ENCODE assay signal across 17 cellular contexts in the genomic region with DNA sequence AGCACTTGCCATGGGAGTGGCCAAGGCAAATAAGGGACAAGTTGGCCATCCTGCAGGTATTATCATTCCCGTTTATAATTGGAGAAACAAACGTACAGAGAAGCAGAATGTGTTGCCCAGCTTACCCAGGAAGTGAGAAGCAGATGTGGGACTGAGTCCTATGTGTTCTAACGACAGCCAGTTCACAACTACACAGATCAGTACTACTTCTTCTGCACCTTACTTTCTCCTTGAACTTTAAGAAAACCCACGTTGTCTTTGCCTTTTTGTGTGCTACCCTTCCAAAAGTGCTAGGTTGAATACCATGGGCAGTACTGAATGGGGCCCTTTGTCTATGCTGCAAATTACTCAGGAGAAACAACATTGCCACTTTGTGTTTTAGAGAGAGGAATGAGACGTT.
DNase-seq lines count a peak whose midpoint lies in the region; ATAC-seq, FAIRE-seq and TF ChIP-seq lines count a peak whose summit lies in the region.
"Had no signal": no experiment of that assay in that cellular context is flagged by ENCODE, and none has a peak within 500 bp of the region (broad histone marks: within the 10 kb centered on the region; RNA-seq: fewer than 3 reads in every experiment).

No MANE protein-coding gene starts in this region.

- no peak overlapping the region for H2AFZ ChIP-seq in endothelial cell of umbilical vein (ENCODE audit: low read depth, low read length)

- no TSS peak for BruUV-seq in endothelial cell of umbilical vein (replicated peaks; lab: Mats Ljungman, UMichigan)

- intact Hi-C loops in endothelial cell of umbilical vein (cut with micrococcal nuclease): no loop called here
- intact Hi-C loops in lower lobe of right lung (cut with DNase I): no loop called here

- ATAC-seq in lower lobe of right lung: no peak

- peak overlapping the region; percentile 84 for H3K9ac ChIP-seq in endothelial cell of umbilical vein (replicated peaks; ENCODE audit: extremely low read depth, insufficient read depth, low read length)

- H3K27me3 ChIP-seq in SJSA1 (replicated peaks): no peaks in the 10 kb centered on the region
- no peaks in the 10 kb centered on the region for H3K27me3 ChIP-seq in endothelial cell of umbilical vein (ENCODE audit: control insufficient read depth in 2 of 2, insufficient read depth in 2 of 2, low read length in 2 of 2)
- no peaks in the 10 kb centered on the region for H3K27me3 ChIP-seq in lower lobe of right lung (ENCODE audit: low read depth)
- H3K27me3 ChIP-seq: ovary had no signal

- H3K36me3 ChIP-seq in SJSA1 (peaks cover 19% of the 10 kb centered on the region; the same call in 1 of the 2 replicates), endothelial cell of umbilical vein (ENCODE audit: control insufficient read depth in 2 of 2, extremely low read depth in 1 of 2, insufficient read depth in 2 of 2, low read length in 2 of 2) (no peaks in the 10 kb centered on the region), lower lobe of right lung (no peaks in the 10 kb centered on the region)
- H3K36me3 ChIP-seq: ovary had no signal

- peak overlapping the region; percentile 95 for H3K27ac Mint-ChIP-seq in osteocyte (ENCODE audit: unreplicated experiment)
- H3K27ac Mint-ChIP-seq: activated CD4-positive, alpha-beta memory T cell treated with anti-CD3 and anti-CD28 coated beads for 36 hours; activated T-helper 2 cell treated with anti-CD3 and anti-CD28 coated beads, Interferon-gamma antibody, Interleukin-2, Interleukin-4, amounts not matched to agents 10 μg/mL and 5 μg/mL and 100 μg/mL, durations not matched to agents 14 hours and 24 hours and 36 hours; memory B cell had no signal

- FAIRE-seq in endothelial cell of umbilical vein (lab: Jason Lieb, UNC): peak; percentile 64

- peak overlapping the region; percentile 79 for H3K27ac ChIP-seq in SJSA1
- peak overlapping the region; percentile 86 for H3K27ac ChIP-seq in endothelial cell of umbilical vein (ENCODE audit: insufficient read depth, low read depth, low read length)
- H3K27ac ChIP-seq in lower lobe of right lung: no peak overlapping the region
- H3K27ac ChIP-seq: ovary had no signal

- no peaks in the 10 kb centered on the region for H4K20me1 ChIP-seq in endothelial cell of umbilical vein (replicated peaks; ENCODE audit: control insufficient read depth, extremely low read depth, insufficient read depth, low read length)

- no peaks in the 10 kb centered on the region for H3K27me3 Mint-ChIP-seq in osteocyte (ENCODE audit: unreplicated experiment)
- H3K27me3 Mint-ChIP-seq: memory B cell had no signal

- POLR2A ChIA-PET in endothelial cell of umbilical vein (lab: Charles Lee): no interaction called here

- no peaks in the 10 kb centered on the region for H3K9me3 ChIP-seq in SJSA1 (replicated peaks)
- H3K9me3 ChIP-seq in endothelial cell of umbilical vein (replicated peaks; ENCODE audit: control insufficient read depth, insufficient read depth, low read length): no peaks in the 10 kb centered on the region
- H3K9me3 ChIP-seq in lower lobe of right lung: no peaks in the 10 kb centered on the region
- H3K9me3 ChIP-seq: ovary had no signal

- no peaks in the 10 kb centered on the region for H3K9me3 Mint-ChIP-seq in osteocyte (ENCODE audit: unreplicated experiment)
- H3K9me3 Mint-ChIP-seq: activated CD4-positive, alpha-beta memory T cell treated with anti-CD3 and anti-CD28 coated beads for 36 hours; activated T-helper 2 cell treated with anti-CD3 and anti-CD28 coated beads, Interferon-gamma antibody, Interleukin-2, Interleukin-4, amounts not matched to agents 10 μg/mL and 5 μg/mL and 100 μg/mL, durations not matched to agents 14 hours and 24 hours and 36 hours had no signal

- H3K79me2 ChIP-seq in endothelial cell of umbilical vein (ENCODE audit: control insufficient read depth, insufficient read depth, low read length): peaks cover 64% of the 10 kb centered on the region

- H3K4me1 Mint-ChIP-seq in osteocyte (ENCODE audit: unreplicated experiment): peaks cover 84% of the 10 kb centered on the region
- H3K4me1 Mint-ChIP-seq: memory B cell had no signal

- H3K4me1 ChIP-seq in SJSA1 (replicated peaks): peaks cover 67% of the 10 kb centered on the region
- peaks cover 74% of the 10 kb centered on the region for H3K4me1 ChIP-seq in endothelial cell of umbilical vein (ENCODE audit: control insufficient read depth, extremely low read depth, insufficient read depth, low read length)
- peaks cover 4% of the 10 kb centered on the region for H3K4me1 ChIP-seq in lower lobe of right lung

- no peak for TF ChIP-seq CTCF in endothelial cell of umbilical vein (IDR thresholded peaks at IDR 0.05; ENCODE audit: extremely low read depth in 1 of 2, insufficient read depth in 1 of 2, low read depth in 1 of 2, low read length in 2 of 2)
- TF ChIP-seq CTCF in osteocyte (IDR thresholded peaks at IDR 0.05): no peak
- TF ChIP-seq CTCF in lower lobe of right lung (IDR thresholded peaks at IDR 0.05): no peak

- H3K4me3 ChIP-seq in SJSA1 (peak overlapping the region; percentile 36), endothelial cell of umbilical vein (replicated peaks in 1 of 3; ENCODE audit: insufficient read depth in 1 of 3, low read depth in 1 of 3, low read length in 3 of 3) (peak overlapping the region; percentile 29 to 100 (median 99)), lower lobe of right lung (no peak overlapping the region)
- H3K4me3 ChIP-seq: ovary had no signal

- H3K9me1 ChIP-seq in endothelial cell of umbilical vein (replicated peaks; ENCODE audit: control insufficient read depth, extremely low read depth, insufficient read depth, low read length): no peaks in the 10 kb centered on the region

- peak; percentile 65 for TF ChIP-seq POLR2A in endothelial cell of umbilical vein (IDR thresholded peaks at IDR 0.05; ENCODE audit: low read depth, low read length)

- dilution Hi-C loops in endothelial cell of umbilical vein (cut with MboI; ENCODE audit: extremely low pct_ligation_motif_present, low sequenced_read_pairs): no loop called here

- CTCF ChIA-PET in endothelial cell of umbilical vein (lab: Charles Lee): interaction anchor here (1.5 to 2.9 kb wide), 4 partner anchors 9 to 24 kb away, joined by 5 to 22 read pairs (median 12); no protein-coding TSS in a partner anchor

- H3K4me2 ChIP-seq in endothelial cell of umbilical vein (ENCODE audit: insufficient read depth, low read length): peak overlapping the region; percentile 99

- H3K4me3 Mint-ChIP-seq in osteocyte (ENCODE audit: unreplicated experiment): peak overlapping the region; percentile 79
- H3K4me3 Mint-ChIP-seq: activated CD4-positive, alpha-beta memory T cell treated with anti-CD3 and anti-CD28 coated beads for 36 hours; memory B cell had no signal

- no peaks in the 10 kb centered on the region for H3K36me3 Mint-ChIP-seq in osteocyte (ENCODE audit: unreplicated experiment)
- H3K36me3 Mint-ChIP-seq: activated CD4-positive, alpha-beta memory T cell treated with anti-CD3 and anti-CD28 coated beads for 36 hours; memory B cell had no signal

- peak; percentile 52 for DNase-seq in COLO829 (ENCODE audit: low spot score)
- DNase-seq in SJSA1 (ENCODE audit: low read depth in 1 of 2, low spot score in 2 of 2): no peak
- peak; percentile 64 for DNase-seq in endothelial cell of umbilical vein (ENCODE audit: low read depth, low spot score)
- DNase-seq in osteocyte (ENCODE audit: extremely low spot score, unreplicated experiment): no peak
- no peak for DNase-seq in lower lobe of right lung
- no peak for DNase-seq in stimulated activated naive CD4-positive, alpha-beta T cell (lab: John Stamatoyannopoulos, UW)
- no peak for DNase-seq in NCI-H1105 (lab: John Stamatoyannopoulos, UW)
- no peak for DNase-seq in amniotic stem cell (lab: John Stamatoyannopoulos, UW)
- DNase-seq: activated CD4-positive, alpha-beta memory T cell treated with anti-CD3 and anti-CD28 coated beads for 36 hours; AML-193; central memory CD4-positive, alpha-beta T cell; DMS53; NCI-H1436; ovary; T-helper 9 cell had no signal

TF ChIP-seq in endothelial cell of umbilical vein, 7 proteins besides CTCF, POLR2A, EP300 and RAD21:
- TF ChIP-seq GATA2 (IDR thresholded peaks at IDR 0.05; ENCODE audit: insufficient read depth, insufficient read length, low read depth, low read length): no peak
- no peak for TF ChIP-seq EZH2 (IDR thresholded peaks at IDR 0.05; ENCODE audit: borderline replicate concordance, low read depth, low read length, severe bottlenecking)
- TF ChIP-seq JUN (IDR thresholded peaks at IDR 0.05; ENCODE audit: borderline replicate concordance, insufficient read depth, insufficient read length, low read depth): no peak

Comparison
In these comparisons a context has a peak if more than half of its experiments do, and no peak if none do; other contexts are left out.
1. DNase-seq: peak in COLO829 (single experiment) and endothelial cell of umbilical vein (single experiment); none in SJSA1 (0 of 2), osteocyte (single experiment), lower lobe of right lung (single experiment), stimulated activated naive CD4-positive, alpha-beta T cell (0 of 6), NCI-H1105 (single experiment) and amniotic stem cell (single experiment).